Comparison of ENCODE assay signal across 20 cellular contexts in genomic region chr10:122780391-122780790, GRCh38.
DNase-seq lines count a peak whose midpoint lies in the region; ATAC-seq and TF ChIP-seq lines count a peak whose summit lies in the region.
"Had no signal": no experiment of that assay in that cellular context is flagged by ENCODE, and none has a peak within 500 bp of the region (broad histone marks: within the 10 kb centered on the region; RNA-seq: fewer than 3 reads in every experiment).

No MANE protein-coding gene starts in this region.

- no peak overlapping the region for H2AFZ ChIP-seq in mammary epithelial cell (ENCODE audit: low read depth, low read length)

- H4K20me1 ChIP-seq in mammary epithelial cell (ENCODE audit: insufficient read depth, low read length), result no peaks in the 10 kb centered on the region

- no TSS peak for BruUV-seq in mammary epithelial cell (replicated peaks; lab: Mats Ljungman, UMichigan)

- H3K23ac ChIP-seq in mesendoderm (ENCODE audit: low read length), result no peak overlapping the region

- H3K27ac ChIP-seq in mammary epithelial cell (ENCODE audit: insufficient read depth, low read depth, low read length) (no peak overlapping the region), mesendoderm (ENCODE audit: low read depth, low read length) (no peak overlapping the region), tibial artery (no peak overlapping the region)
- H3K27ac ChIP-seq: left lung, upper lobe of left lung had no signal

- H3K9me3 ChIP-seq in NT2/D1 (ENCODE audit: insufficient read depth, low read length) (peaks cover 7% of the 10 kb centered on the region; the same call in 1 of the 2 replicates), mammary epithelial cell (replicated peaks; ENCODE audit: insufficient read depth, low read length) (no peaks in the 10 kb centered on the region), tibial artery (no peaks in the 10 kb centered on the region)
- H3K9me3 ChIP-seq: left lung, upper lobe of left lung had no signal

- no peak overlapping the region for H3K4ac ChIP-seq in mesendoderm (ENCODE audit: low read depth, low read length)

- H3K36me3 ChIP-seq in NT2/D1 (ENCODE audit: insufficient read depth, insufficient read length, low read length), result no peaks in the 10 kb centered on the region
- H3K36me3 ChIP-seq in mammary epithelial cell (ENCODE audit: insufficient read depth, low read length), result no peaks in the 10 kb centered on the region
- H3K36me3 ChIP-seq in mesendoderm (ENCODE audit: control insufficient read depth, insufficient read depth, low read length), result no peaks in the 10 kb centered on the region
- H3K36me3 ChIP-seq in tibial artery, result no peaks in the 10 kb centered on the region
- H3K36me3 ChIP-seq: left lung, upper lobe of left lung had no signal

- ATAC-seq in stimulated activated naive B cell treated with anti-CD40 and anti-IgM and Interleukin-4, amounts not matched to agents 10 μg/mL and 1 μg/mL and 100 μg/mL, for 72 hours (replicated peaks), result no peak
- no peak for ATAC-seq in HG03159 (IDR thresholded peaks at IDR 0.05; ENCODE audit: unreplicated experiment)
- ATAC-seq: CD8-positive, alpha-beta T cell; K562; left lung; right cardiac atrium had no signal

- CTCF ChIA-PET in mammary epithelial cell (lab: Charles Lee; ENCODE audit: low non-redundant PET), result interaction anchor here (0.7 kb wide), 1 partner anchor 67 kb away, joined by 3 read pairs; no protein-coding TSS in a partner anchor

- no peak overlapping the region for H3K4me3 Mint-ChIP-seq in stimulated activated naive B cell treated with anti-CD40 and anti-IgM and Interleukin-4, amounts not matched to agents 10 μg/mL and 1 μg/mL and 100 μg/mL, for 72 hours
- H3K4me3 Mint-ChIP-seq: activated CD4-positive, alpha-beta T cell treated with anti-CD3 and anti-CD28 coated beads, Interleukin-2, amount 10 ng/mL, durations not matched to agents 7 days and 5 days; CD8-positive, alpha-beta T cell had no signal

- H4K8ac ChIP-seq in mesendoderm (ENCODE audit: low read depth, low read length), result no peak overlapping the region

- no peaks in the 10 kb centered on the region for H3K79me1 ChIP-seq in mesendoderm (ENCODE audit: low read length)

- H3K27me3 ChIP-seq in NT2/D1 (ENCODE audit: insufficient read depth, insufficient read length) (no peaks in the 10 kb centered on the region), mammary epithelial cell (ENCODE audit: insufficient read depth, low read length) (peaks cover 9% of the 10 kb centered on the region), mesendoderm (ENCODE audit: insufficient read depth, low read length, poor library complexity) (no peaks in the 10 kb centered on the region), tibial artery (peaks cover 0 to 3% of the 10 kb centered on the region in 2 donors)
- H3K27me3 ChIP-seq: upper lobe of left lung had no signal

- no peak overlapping the region for H2AK5ac ChIP-seq in mesendoderm (ENCODE audit: low read length)

- H3K18ac ChIP-seq in mesendoderm (ENCODE audit: low read length), result no peak overlapping the region

- H3K9me3 Mint-ChIP-seq in stimulated activated naive B cell treated with anti-CD40 and anti-IgM and Interleukin-4, amounts not matched to agents 10 μg/mL and 1 μg/mL and 100 μg/mL, for 72 hours, result peaks cover 0 to 2% of the 10 kb centered on the region in 2 donors
- H3K9me3 Mint-ChIP-seq: activated CD4-positive, alpha-beta T cell treated with anti-CD3 and anti-CD28 coated beads, Interleukin-2, amount 10 ng/mL, durations not matched to agents 7 days and 5 days; CD8-positive, alpha-beta T cell had no signal

- no peak overlapping the region for H3K4me2 ChIP-seq in mammary epithelial cell (ENCODE audit: insufficient read depth, low read depth, low read length)
- no peak overlapping the region for H3K4me2 ChIP-seq in mesendoderm (ENCODE audit: low read length)

- dilution Hi-C loops in mammary epithelial cell (cut with HindIII; ENCODE audit: low sequenced_read_pairs), result no loop called here

- TF ChIP-seq CTCF in mammary epithelial cell (conservative IDR thresholded peaks at IDR 0.05 in 1 of 2, IDR thresholded peaks at IDR 0.05 in 1 of 2; ENCODE audit: extremely low read depth in 1 of 2, insufficient read depth in 1 of 2, low read depth in 1 of 2, low read length in 2 of 2) (no peak), tibial artery (IDR thresholded peaks at IDR 0.05) (no peak)

- no peaks in the 10 kb centered on the region for H3K4me1 Mint-ChIP-seq in stimulated activated naive B cell treated with anti-CD40 and anti-IgM and Interleukin-4, amounts not matched to agents 10 μg/mL and 1 μg/mL and 100 μg/mL, for 72 hours
- H3K4me1 Mint-ChIP-seq: activated CD4-positive, alpha-beta T cell treated with anti-CD3 and anti-CD28 coated beads, Interleukin-2, amount 10 ng/mL, durations not matched to agents 7 days and 5 days had no signal

- intact Hi-C loops in mammary epithelial cell (cut with micrococcal nuclease), result no loop called here
- intact Hi-C loops in tibial artery (cut with DNase I; ENCODE audit: low total_unique reads), result no loop called here

- H4K5ac ChIP-seq in mesendoderm (ENCODE audit: low read length), result no peak overlapping the region

- in situ Hi-C loops in mammary epithelial cell (cut with MboI; ENCODE audit: low sequenced_read_pairs in 2 of 2), result no loop called here

- H3K36me3 Mint-ChIP-seq in stimulated activated naive B cell treated with anti-CD40 and anti-IgM and Interleukin-4, amounts not matched to agents 10 μg/mL and 1 μg/mL and 100 μg/mL, for 72 hours, result no peaks in the 10 kb centered on the region
- H3K36me3 Mint-ChIP-seq: CD8-positive, alpha-beta T cell had no signal

- no peak overlapping the region for H3K27ac Mint-ChIP-seq in stimulated activated naive B cell treated with anti-CD40 and anti-IgM and Interleukin-4, amounts not matched to agents 10 μg/mL and 1 μg/mL and 100 μg/mL, for 72 hours
- H3K27ac Mint-ChIP-seq: activated CD4-positive, alpha-beta T cell treated with anti-CD3 and anti-CD28 coated beads, Interleukin-2, amount 10 ng/mL, durations not matched to agents 7 days and 5 days; CD8-positive, alpha-beta T cell had no signal

- no peak overlapping the region for H3K9ac ChIP-seq in NT2/D1 (ENCODE audit: insufficient read length, low read depth)
- H3K9ac ChIP-seq in mammary epithelial cell (ENCODE audit: insufficient read depth, low read length), result no peak overlapping the region
- H3K9ac ChIP-seq in mesendoderm (ENCODE audit: low read length), result no peak overlapping the region

- H3K27me3 Mint-ChIP-seq in stimulated activated naive B cell treated with anti-CD40 and anti-IgM and Interleukin-4, amounts not matched to agents 10 μg/mL and 1 μg/mL and 100 μg/mL, for 72 hours, result peaks cover 0 to 8% of the 10 kb centered on the region in 2 donors

- H3K4me3 ChIP-seq in NT2/D1 (ENCODE audit: insufficient read length, low read depth) (no peak overlapping the region), mammary epithelial cell (replicated peaks in 1 of 3; ENCODE audit: insufficient read depth in 1 of 3, low read depth in 2 of 3, low read length in 3 of 3) (no peak overlapping the region), mesendoderm (ENCODE audit: low read length) (no peak overlapping the region), tibial artery (no peak overlapping the region)
- H3K4me3 ChIP-seq: K562, left lung, upper lobe of left lung had no signal

- H3K56ac ChIP-seq in mesendoderm (ENCODE audit: low read length), result no peak overlapping the region

- WGBS in mammary epithelial cell (ENCODE audit: low coverage, missing lambda C conversion rate), result 0% methylated on average over 2 of the region's 2 CpGs
- WGBS in mesendoderm (ENCODE audit: extremely low coverage, insufficient coverage, low lambda C conversion rate), result no CpG with 5 or more reads among the region's 2 CpGs

- H3K4me1 ChIP-seq in NT2/D1 (ENCODE audit: insufficient read depth, insufficient read length) (peaks cover 2% of the 10 kb centered on the region), mammary epithelial cell (ENCODE audit: insufficient read depth, low read length) (peaks cover 12% of the 10 kb centered on the region), mesendoderm (ENCODE audit: control insufficient read depth, low read depth, low read length) (no peaks in the 10 kb centered on the region), tibial artery (no peaks in the 10 kb centered on the region)
- H3K4me1 ChIP-seq: left lung, upper lobe of left lung had no signal

- DNase-seq in EL (peak; percentile 67), NT2/D1 (ENCODE audit: low read depth, low spot score) (peak; percentile 27), mammary epithelial cell (peak; percentile 40), mesendoderm (peak; percentile 49), inferior parietal cortex (ENCODE audit: extremely low spot score) (no peak), tibial artery (no peak)
- DNase-seq in stimulated activated naive B cell treated with anti-CD40 and anti-IgM and Interleukin-4, amounts not matched to agents 10 μg/mL and 1 μg/mL and 100 μg/mL, for 72 hours, result no peak
- DNase-seq: activated CD4-positive, alpha-beta T cell treated with anti-CD3 and anti-CD28 coated beads, Interleukin-2, amount 10 ng/mL, durations not matched to agents 7 days and 5 days; activated naive CD4-positive, alpha-beta T cell; aorta; CD8-positive, alpha-beta T cell; NCI-H1092; NCI-H2107; NCI-H524 treated with DMSO at 0.1 percent for 48 hours; right cardiac atrium; stimulated activated naive CD4-positive, alpha-beta T cell treated with Interleukin-2 at 50 U/mL for 16 hours had no signal

- H3K79me2 ChIP-seq in mammary epithelial cell (ENCODE audit: insufficient read depth, low read length) (no peaks in the 10 kb centered on the region), mesendoderm (ENCODE audit: control insufficient read depth, insufficient read depth, low read length) (no peaks in the 10 kb centered on the region)

- H2BK120ac ChIP-seq in mesendoderm (ENCODE audit: low read depth, low read length), result no peak overlapping the region

- H2BK5ac ChIP-seq in mesendoderm (ENCODE audit: low read length), result no peak overlapping the region

- H2BK15ac ChIP-seq in mesendoderm (replicated peaks; ENCODE audit: low read depth), result no peak overlapping the region

Comparison
In these comparisons a context has a peak if more than half of its experiments do, and no peak if none do; other contexts are left out.
1. DNase-seq: peak in EL (single experiment), NT2/D1 (single experiment), mammary epithelial cell (single experiment) and mesendoderm (single experiment); none in inferior parietal cortex (single experiment), stimulated activated naive B cell treated with anti-CD40 and anti-IgM and Interleukin-4, amounts not matched to agents 10 μg/mL and 1 μg/mL and 100 μg/mL, for 72 hours (single experiment) and tibial artery (0 of 2).